In the genomic region with DNA sequence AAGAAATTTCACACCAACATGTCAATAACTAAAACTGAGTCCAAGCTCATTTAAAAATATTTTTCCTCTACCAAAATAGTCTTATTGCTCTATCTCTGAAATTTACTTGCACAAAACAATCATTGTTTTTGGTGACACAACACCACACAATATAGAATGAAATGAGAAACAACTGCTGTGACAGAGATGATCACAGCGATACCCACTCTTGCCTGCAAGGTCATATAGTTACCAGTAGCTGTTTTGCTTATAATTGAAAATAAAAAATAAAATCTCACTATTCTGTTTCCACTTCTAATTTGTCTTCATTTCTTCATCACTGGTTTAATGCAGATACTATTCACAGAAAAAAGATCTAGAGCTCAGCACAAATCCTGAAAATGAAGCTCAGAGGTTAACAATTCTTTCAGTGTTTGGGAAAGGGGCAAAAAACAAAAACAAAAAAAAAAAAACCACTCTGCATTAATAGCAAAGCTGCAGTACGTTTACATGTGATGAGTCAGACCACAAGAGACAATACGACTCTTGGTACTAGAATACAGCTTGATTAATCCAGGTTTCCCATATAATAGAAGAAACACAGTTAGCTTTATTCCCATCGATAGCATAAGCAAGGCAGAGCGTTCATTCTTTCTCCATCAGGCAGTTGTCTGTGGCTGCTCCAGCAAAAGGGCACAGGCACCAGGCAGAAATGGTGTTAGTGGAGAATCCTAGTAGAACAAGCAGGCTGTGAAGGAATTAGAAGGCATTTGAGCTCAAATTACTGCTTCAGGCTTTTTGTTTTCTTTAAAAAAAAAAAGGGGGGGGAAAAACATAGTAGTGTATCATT, we compare ENCODE assay signal across 8 cellular contexts. TPM values are rescaled to one million over a fixed set of nuclear protein-coding genes. Genes with fewer than 3 reads are reported as not detected.
DNase-seq lines count a peak whose midpoint lies in the region; ATAC-seq and TF ChIP-seq lines count a peak whose summit lies in the region.

No MANE protein-coding gene starts in this region.

- intact Hi-C loops in left cardiac atrium (cut with DNase I) (no loop called here), posterior cingulate gyrus (cut with DNase I) (loop anchor here (5.0 kb wide), 1 partner anchor 165 kb away; no protein-coding TSS in a partner anchor)

- TF ChIP-seq CTCF in NB4 (IDR thresholded peaks at IDR 0.05; ENCODE audit: low read depth, low read length), result no peak
- no peak for TF ChIP-seq CTCF in omental fat pad (IDR thresholded peaks at IDR 0.05)

- ATAC-seq in left cardiac atrium (peak; percentile 35 to 49), omental fat pad (ENCODE audit: low FRiP score) (no peak)

- TF ChIP-seq POLR2A in NB4 (IDR thresholded peaks at IDR 0.05; ENCODE audit: extremely low read depth, insufficient read length), result no peak

- DNase-seq in NOMO-1 treated with DMSO at 0.1 percent for 48 hours (lab: John Stamatoyannopoulos, UW; ENCODE audit: unreplicated experiment) (peak; percentile 51), NOMO-1 treated with dmso at 0.1 percent for 144 hours (lab: John Stamatoyannopoulos, UW; ENCODE audit: unreplicated experiment) (no peak), NB4 (ENCODE audit: low read depth) (peak; percentile 45), amniotic stem cell (lab: John Stamatoyannopoulos, UW) (peak; percentile 34), left cardiac atrium (no peak), posterior cingulate gyrus (peak in 7 of 10 donors; percentile 14 to 86 (median 27)), omental fat pad (ENCODE audit: low spot score) (no peak), ureter (ENCODE audit: low spot score) (no peak)

- peak overlapping the region; percentile 61 for H3K4me3 ChIP-seq in NB4 (ENCODE audit: low read depth, low read length)

RNA-seq across cellular contexts. Expression of a gene that starts 0.8 kb away (rescaled TPM):
- total RNA-seq in left cardiac atrium, result 10 to 100 TPM; 11.1 to 13.0 TPM
- total RNA-seq in omental fat pad, result 100 to 1,000 TPM in 1 of 4 donors, 10 to 100 TPM in 3; 47.6 to 197 (median 59.5) TPM
- total RNA-seq in ureter, result 62.4 TPM

Comparison
In these comparisons a context has a peak if more than half of its experiments do, and no peak if none do; other contexts are left out.
1. DNase-seq: peak in NOMO-1 treated with DMSO at 0.1 percent for 48 hours (single experiment), NB4 (single experiment), amniotic stem cell (single experiment) and posterior cingulate gyrus (7 of 10); none in NOMO-1 treated with dmso at 0.1 percent for 144 hours (single experiment), left cardiac atrium (single experiment), omental fat pad (single experiment) and ureter (single experiment).